ENCODE assay signal across 21 cellular contexts in the genomic region with DNA sequence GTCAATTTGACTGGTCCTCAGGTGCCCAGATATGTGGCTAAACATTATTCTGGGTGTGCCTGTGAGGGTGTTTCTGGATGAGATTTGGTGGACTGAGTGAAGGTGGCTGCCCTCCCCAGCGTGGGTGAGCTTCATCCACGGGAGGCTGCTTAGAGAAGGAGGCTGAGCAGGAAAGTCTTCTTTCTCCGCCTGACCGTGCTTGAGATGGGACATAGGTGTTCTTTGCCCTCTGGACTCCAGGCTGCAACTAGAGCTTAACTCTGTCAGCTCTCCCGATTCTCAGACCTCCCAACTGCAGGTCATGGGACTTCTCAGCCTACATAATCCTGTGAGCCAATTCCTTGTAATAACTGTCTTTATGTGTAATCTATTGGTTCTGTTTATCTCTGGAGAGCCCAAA. TPM values are rescaled to one million over a fixed set of nuclear protein-coding genes. Genes with fewer than 3 reads are reported as not detected.
DNase-seq lines count a peak whose midpoint lies in the region; ATAC-seq and TF ChIP-seq lines count a peak whose summit lies in the region.
"Had no signal": no experiment of that assay in that cellular context is flagged by ENCODE, and none has a peak within 500 bp of the region (broad histone marks: within the 10 kb centered on the region; RNA-seq: fewer than 3 reads in every experiment).

No MANE protein-coding gene starts in this region.

- no peak overlapping the region for H4K8ac ChIP-seq in trophoblast cell (ENCODE audit: low read depth, low read length)

- no peak overlapping the region for H3K14ac ChIP-seq in trophoblast cell (ENCODE audit: low read length)

- H3K18ac ChIP-seq in trophoblast cell (ENCODE audit: low read length) = no peak overlapping the region

- H3K4me3 ChIP-seq in cardiac muscle cell = no peak overlapping the region
- H3K4me3 ChIP-seq in left lung = peak overlapping the region in 1 of 2 donors; percentile 6
- H3K4me3 ChIP-seq in trophoblast cell (ENCODE audit: low read depth, low read length) = no peak overlapping the region
- H3K4me3 ChIP-seq: ascending aorta, GM23248 had no signal

- H2BK5ac ChIP-seq in trophoblast cell (ENCODE audit: low read depth, low read length, poor library complexity) = no peak overlapping the region

- H3K36me3 ChIP-seq in cardiac muscle cell (no peaks in the 10 kb centered on the region), left lung (no peaks in the 10 kb centered on the region), trophoblast cell (ENCODE audit: control insufficient read depth in 1 of 2, insufficient read depth in 2 of 2, low read length in 2 of 2) (peaks cover 4 to 5% of the 10 kb centered on the region in 2 experiments)

- no peak overlapping the region for H3K4me2 ChIP-seq in trophoblast cell (ENCODE audit: low read length)

- H3K27ac ChIP-seq in cardiac muscle cell (peak overlapping the region; percentile 50), left lung (peak overlapping the region; percentile 59 to 87), trophoblast cell (ENCODE audit: low read depth, low read length) (no peak overlapping the region)
- H3K27ac ChIP-seq: ascending aorta, GM23248 had no signal

- no peaks in the 10 kb centered on the region for H3K27me3 ChIP-seq in cardiac muscle cell
- H3K27me3 ChIP-seq in left lung = no peaks in the 10 kb centered on the region
- no peaks in the 10 kb centered on the region for H3K27me3 ChIP-seq in trophoblast cell (ENCODE audit: insufficient read depth, low read length)
- H3K27me3 ChIP-seq: ascending aorta had no signal

- H3K79me2 ChIP-seq in trophoblast cell (ENCODE audit: control insufficient read depth, insufficient read depth, low read length, poor library complexity) = peaks cover 10% of the 10 kb centered on the region

- no peak overlapping the region for H2AK5ac ChIP-seq in trophoblast cell (ENCODE audit: low read length)

- H3K9ac ChIP-seq in trophoblast cell (ENCODE audit: low read length) = no peak overlapping the region
- H3K9ac ChIP-seq: GM23248 had no signal

- TF ChIP-seq CTCF in cardiac muscle cell (IDR thresholded peaks at IDR 0.05; ENCODE audit: low read depth, low read length) = no peak
- TF ChIP-seq CTCF in left lung (IDR thresholded peaks at IDR 0.05) = no peak

- intact Hi-C loops in cardiac septum (cut with DNase I) (no loop called here), left lung (cut with DNase I) (no loop called here)

- H3K23ac ChIP-seq in trophoblast cell (ENCODE audit: low read length) = no peak overlapping the region

- no peak overlapping the region for H4K91ac ChIP-seq in trophoblast cell (ENCODE audit: low read depth, low read length)

- no peak overlapping the region for H2BK120ac ChIP-seq in trophoblast cell (ENCODE audit: insufficient read depth, low read length, poor library complexity)

- H3K79me1 ChIP-seq in trophoblast cell (ENCODE audit: low read length) = no peaks in the 10 kb centered on the region

- ATAC-seq in left lung (no peak), esophagus mucosa (no peak), HG03432 (IDR thresholded peaks at IDR 0.05; ENCODE audit: unreplicated experiment) (no peak)
- no peak for ATAC-seq in activated CD4-positive, CD25-positive, alpha-beta regulatory T cell treated with anti-CD3 and anti-CD28 coated beads, Interleukin-2, amount 50 U/mL, for 24 hours
- ATAC-seq: activated CD4-positive, alpha-beta T cell treated with anti-CD3 and anti-CD28 coated beads for 36 hours; Right ventricle myocardium inferior; stimulated activated memory B cell treated with anti-CD40 and anti-IgM and Interleukin-4, amounts not matched to agents 10 μg/mL and 1 μg/mL and 100 μg/mL, for 72 hours had no signal

- no peak overlapping the region for H2BK12ac ChIP-seq in trophoblast cell (ENCODE audit: low read length)

- H3K9me3 ChIP-seq in cardiac muscle cell (ENCODE audit: low read depth) (no peaks in the 10 kb centered on the region), left lung (no peaks in the 10 kb centered on the region), trophoblast cell (ENCODE audit: insufficient read depth, low read depth, low read length) (no peaks in the 10 kb centered on the region)

- peak overlapping the region; percentile 16 for H3K4ac ChIP-seq in trophoblast cell (ENCODE audit: low read depth, low read length)

- H2AFZ ChIP-seq in trophoblast cell (ENCODE audit: insufficient read depth, low read length, poor library complexity) = no peak overlapping the region
- H2AFZ ChIP-seq: GM23248 had no signal

- H3K4me1 ChIP-seq in cardiac muscle cell (ENCODE audit: low read depth) = peaks cover 13% of the 10 kb centered on the region
- H3K4me1 ChIP-seq in left lung = peaks cover 14 to 84% of the 10 kb centered on the region in 2 donors
- H3K4me1 ChIP-seq in trophoblast cell (ENCODE audit: control insufficient read depth in 1 of 2, insufficient read depth in 2 of 2, low read length in 2 of 2) = peaks cover 2 to 3% of the 10 kb centered on the region in 2 experiments

- DNase-seq in cardiac muscle cell (ENCODE audit: low read depth in 1 of 2, low spot score in 1 of 2) (no peak), cardiac septum (ENCODE audit: low spot score) (no peak), left lung (no peak), trophoblast cell (no peak), mucosa of gallbladder (ENCODE audit: low spot score) (no peak)
- DNase-seq: activated CD4-positive, alpha-beta T cell treated with anti-CD3 and anti-CD28 coated beads for 36 hours; activated naive CD4-positive, alpha-beta T cell treated with anti-CD3 and anti-CD28 coated beads, Interleukin-2, amount 50 U/mL, for 16 hours; effector CD4-positive, alpha-beta T cell; foreskin melanocyte; hippocampal formation; NCI-H1092 treated with DMSO at 0.1 percent for 48 hours; NCI-H1930; NCI-H345; NCI-H82 had no signal

- WGBS in trophoblast cell (ENCODE audit: extremely low coverage, insufficient coverage, insufficient read length) = no CpG with 5 or more reads among the region's 5 CpGs

- no peak overlapping the region for H4K12ac ChIP-seq in trophoblast cell (ENCODE audit: low read depth, low read length)

RNA-seq across cellular contexts. Expression of gene RAB7A, which starts 34.0 kb away (rescaled TPM):
- total RNA-seq in cardiac muscle cell = 62.3 and 68.1 TPM in 2 replicates
- polyA plus RNA-seq in cardiac muscle cell = 189 TPM in 2 replicates
- 215 TPM for total RNA-seq in cardiac septum
- 100 to 1,000 TPM; 253 to 336 TPM for total RNA-seq in left lung
- 236 and 247 TPM in 2 replicates for polyA plus RNA-seq in trophoblast cell (2013)
- total RNA-seq in mucosa of gallbladder = 194 TPM
- total RNA-seq in esophagus mucosa = 231 TPM
